21 cellular contexts compared by ENCODE assay signal in genomic region chr20:53142225-53142624, GRCh38.
DNase-seq lines count a peak whose midpoint lies in the region; ATAC-seq and TF ChIP-seq lines count a peak whose summit lies in the region.
"Had no signal": no experiment of that assay in that cellular context is flagged by ENCODE, and none has a peak within 500 bp of the region (broad histone marks: within the 10 kb centered on the region; RNA-seq: fewer than 3 reads in every experiment).

No MANE protein-coding gene starts in this region.

- POLR2A ChIA-PET in SK-N-SH (lab: Yijun Ruan, JAX) = no interaction called here

- H3K4me1 ChIP-seq in SK-N-SH (ENCODE audit: control insufficient read depth in 1 of 2, insufficient read depth in 2 of 2, low read depth in 1 of 2, low read length in 1 of 2) (peaks cover 0 to 9% of the 10 kb centered on the region in 2 experiments; a peak in 2 of 4 replicates), esophagus muscularis mucosa (no peaks in the 10 kb centered on the region)
- H3K4me1 ChIP-seq: gastroesophageal sphincter, prostate gland had no signal

- H3K9ac ChIP-seq in SK-N-SH = no peak overlapping the region

- WGBS in SK-N-SH (ENCODE audit: low lambda C conversion rate) = 59% methylated on average over 4 of the region's 4 CpGs
- 80% methylated on average over 4 of the region's 4 CpGs for WGBS in esophagus muscularis mucosa

- intact Hi-C loops in esophagus muscularis mucosa (cut with DNase I) = no loop called here

- no peak overlapping the region for H3K4me2 ChIP-seq in SK-N-SH

- H3K27me3 ChIP-seq in SK-N-SH (ENCODE audit: insufficient read depth) (no peaks in the 10 kb centered on the region), esophagus muscularis mucosa (peaks cover 0 to 3% (median 0%) of the 10 kb centered on the region in 4 donors)
- H3K27me3 ChIP-seq: gastroesophageal sphincter had no signal

- TF ChIP-seq RAD21 in SK-N-SH (IDR thresholded peaks at IDR 0.05; ENCODE audit: low read length) = no peak

- no peak overlapping the region for H2AFZ ChIP-seq in SK-N-SH (ENCODE audit: low read depth)

- CTCF ChIA-PET in SK-N-SH (lab: Yijun Ruan, JAX) = no interaction called here

- H3K9me3 ChIP-seq in SK-N-SH = no peaks in the 10 kb centered on the region
- H3K9me3 ChIP-seq in esophagus muscularis mucosa = no peaks in the 10 kb centered on the region
- H3K9me3 ChIP-seq: gastroesophageal sphincter, prostate gland had no signal

- H3K27ac ChIP-seq in SK-N-SH (ENCODE audit: low read depth in 2 of 2, low read length in 1 of 2) = no peak overlapping the region
- no peak overlapping the region for H3K27ac ChIP-seq in esophagus muscularis mucosa (replicated peaks in 1 of 4)
- H3K27ac ChIP-seq: C4-2B, dorsolateral prefrontal cortex, gastroesophageal sphincter, HL-60, prostate gland had no signal

- H3K9me2 ChIP-seq in SK-N-SH = no peaks in the 10 kb centered on the region

- H3K36me3 ChIP-seq in SK-N-SH (replicated peaks in 1 of 2; ENCODE audit: control insufficient read depth in 1 of 2, insufficient read depth in 2 of 2, low read length in 1 of 2) = no peaks in the 10 kb centered on the region
- H3K36me3 ChIP-seq in esophagus muscularis mucosa = no peaks in the 10 kb centered on the region
- H3K36me3 ChIP-seq: gastroesophageal sphincter, prostate gland had no signal

- TF ChIP-seq EP300 in SK-N-SH (IDR thresholded peaks at IDR 0.05; ENCODE audit: borderline replicate concordance in 1 of 2, low read depth in 1 of 2, low read length in 1 of 2) (no peak), esophagus muscularis mucosa (IDR thresholded peaks at IDR 0.05) (no peak)

- H3F3A ChIP-seq in SK-N-SH (replicated peaks; ENCODE audit: insufficient read depth) = no peaks in the 10 kb centered on the region

- no peak overlapping the region for H3K4me3 ChIP-seq in SK-N-SH (ENCODE audit: low read depth in 2 of 2, low read length in 1 of 2)
- H3K4me3 ChIP-seq in esophagus muscularis mucosa = no peak overlapping the region
- H3K4me3 ChIP-seq: dorsolateral prefrontal cortex, gastroesophageal sphincter, prostate gland had no signal

- no peak for ATAC-seq in SK-N-SH treated with all-trans-retinoic acid at 6 μM for 48 hours
- ATAC-seq: gastroesophageal sphincter, HCT116 had no signal

- no peaks in the 10 kb centered on the region for H4K20me1 ChIP-seq in SK-N-SH (ENCODE audit: insufficient read depth)

- DNase-seq in SK-N-SH (no peak), ELR (ENCODE audit: low read depth) (peak; percentile 1), OCI-M1 (lab: John Stamatoyannopoulos, UW) (peak; percentile 62), esophagus muscularis mucosa (ENCODE audit: extremely low spot score) (peak; percentile 39), mesenteric fat pad (ENCODE audit: low spot score) (no peak), islet precursor cell (no peak), amniotic stem cell (lab: John Stamatoyannopoulos, UW) (no peak)
- DNase-seq: activated B cell treated with CpG ODN at 0.5 μM for 24 hours; dorsolateral prefrontal cortex; KBM-7; midbrain; NCI-H1092; NCI-H2081; SHP77; stimulated activated CD4-positive, alpha-beta T cell treated with anti-CD3 and anti-CD28 coated beads, Interleukin-4, amount 100 ng/mL, for 1 hour had no signal

- TF ChIP-seq POLR2A in esophagus muscularis mucosa (IDR thresholded peaks at IDR 0.05; ENCODE audit: low read depth) = no peak

- H3K79me2 ChIP-seq in SK-N-SH (ENCODE audit: insufficient read depth) = no peaks in the 10 kb centered on the region

- no peak for TF ChIP-seq CTCF in SK-N-SH (IDR thresholded peaks at IDR 0.05)
- TF ChIP-seq CTCF in esophagus muscularis mucosa (IDR thresholded peaks at IDR 0.05) = no peak

TF ChIP-seq in SK-N-SH, 30 proteins besides CTCF, POLR2A, EP300 and RAD21:
- TF ChIP-seq PBX3 (IDR thresholded peaks at IDR 0.05) (no peak), USF1 (IDR thresholded peaks at IDR 0.05; ENCODE audit: borderline replicate concordance, low read depth) (0 out of 2 replicates have a peak, but pooled peaks have one; percentile 44)

TF ChIP-seq in SK-N-SH treated with all-trans-retinoic acid at 6 μM for 48 hours, 23 proteins besides CTCF, POLR2A, EP300 and RAD21:
- TF ChIP-seq BACH2 (CRISPR knock-in tag; IDR thresholded peaks at IDR 0.05; ENCODE audit: borderline replicate concordance) = no peak
- no peak for TF ChIP-seq GLIS3 (CRISPR knock-in tag; IDR thresholded peaks at IDR 0.05)
- TF ChIP-seq ZNF565 (CRISPR knock-in tag; conservative IDR thresholded peaks at IDR 0.05; ENCODE audit: low read depth) = no peak
- no peak for TF ChIP-seq ZNF70 (CRISPR knock-in tag; IDR thresholded peaks at IDR 0.05)
- no peak for TF ChIP-seq PATZ1 (CRISPR knock-in tag; IDR thresholded peaks at IDR 0.05; ENCODE audit: borderline replicate concordance)
- TF ChIP-seq TCF4 (CRISPR knock-in tag; IDR thresholded peaks at IDR 0.05; ENCODE audit: borderline replicate concordance) = no peak

Comparison
In these comparisons a context has a peak if more than half of its experiments do, and no peak if none do; other contexts are left out.
1. DNase-seq: peak in ELR (single experiment), OCI-M1 (single experiment) and esophagus muscularis mucosa (single experiment); none in SK-N-SH (single experiment), mesenteric fat pad (single experiment), islet precursor cell (single experiment) and amniotic stem cell (single experiment).